ENCODE assay signal across 8 cellular contexts in genomic region chr5:1799602-1800469, GRCh38. TPM values are rescaled to one million over a fixed set of nuclear protein-coding genes. Genes with fewer than 3 reads are reported as not detected.
DNase-seq lines count a peak whose midpoint lies in the region; ATAC-seq and TF ChIP-seq lines count a peak whose summit lies in the region.

TSS of gene MRPL36 (minus strand) at chr5:1799837. CDS start at chr5:1798935, 902 bp downstream.

- in situ Hi-C loops in GM13977 (cut with MboI; ENCODE audit: low pct_unique_long_range_greater_than_20kb, low sequenced_read_pairs, unreplicated experiment): no loop called here

- no peaks in the 10 kb centered on the region for H3K27me3 ChIP-seq in prostate gland (replicated peaks; ENCODE audit: insufficient read depth)
- no peaks in the 10 kb centered on the region for H3K27me3 ChIP-seq in upper lobe of right lung

- no peaks in the 10 kb centered on the region for H3K4me1 ChIP-seq in prostate gland (replicated peaks)
- peaks cover 13% of the 10 kb centered on the region for H3K4me1 ChIP-seq in upper lobe of right lung

- H3K27ac ChIP-seq in angular gyrus (ENCODE audit: low read depth, low read length): peak within 1 kb of the TSS; percentile 67
- H3K27ac ChIP-seq in prostate gland: peak within 1 kb of the TSS; percentile 45 to 74
- H3K27ac ChIP-seq in upper lobe of right lung: peak within 1 kb of the TSS; percentile 87

- H3K4me3 ChIP-seq in prostate gland (peak within 1 kb of the TSS; percentile 49 to 85), upper lobe of right lung (peak within 1 kb of the TSS; percentile 97)

- H3K36me3 ChIP-seq in prostate gland (peaks cover 0 to 5% of the 10 kb centered on the region in 2 donors), upper lobe of right lung (peaks cover 36% of the 10 kb centered on the region)

- 7% methylated on average over 47 of the region's 68 CpGs for WGBS in prostate gland

- intact Hi-C loops in T-helper 2 cell treated with Interferon-gamma antibody and Interleukin-4, amounts not matched to agents 100 ng/mL and 5 ng/mL, for 36 hours (cut with micrococcal nuclease): loop anchor here (10.0 kb wide), 1 partner anchor 1185 kb away; the partner anchor contains the start of gene CEP72
- intact Hi-C loops in left ventricle myocardium superior (cut with micrococcal nuclease): no loop called here
- intact Hi-C loops in prostate gland (cut with DNase I): no loop called here
- intact Hi-C loops in upper lobe of right lung (cut with DNase I): no loop called here

- DNase-seq in GM13977 (ENCODE audit: low spot score) (peak; percentile 97), NCI-H2029 (lab: John Stamatoyannopoulos, UW) (peak; percentile 94), left ventricle myocardium superior (peak; percentile 98), prostate gland (ENCODE audit: low spot score) (peak; percentile 90), upper lobe of right lung (peak; percentile 97)

- H3K9me3 ChIP-seq in prostate gland (no peaks in the 10 kb centered on the region), upper lobe of right lung (no peaks in the 10 kb centered on the region)

- TF ChIP-seq POLR2A in prostate gland (IDR thresholded peaks at IDR 0.05): peak; percentile 79

- no peak for TF ChIP-seq CTCF in GM13977 (IDR thresholded peaks at IDR 0.05; ENCODE audit: extremely low read depth, insufficient read depth, missing control alignments)
- TF ChIP-seq CTCF in prostate gland (IDR thresholded peaks at IDR 0.05): no peak
- TF ChIP-seq CTCF in upper lobe of right lung (IDR thresholded peaks at IDR 0.05): no peak

- peak; percentile 56 for ATAC-seq in HG02885 (IDR thresholded peaks at IDR 0.05; ENCODE audit: poor library complexity, unreplicated experiment)
- peak; percentile 92 for ATAC-seq in left ventricle myocardium superior
- peak; percentile 93 for ATAC-seq in upper lobe of right lung

RNA-seq across cellular contexts. Expression of gene MRPL36, which starts in this region (rescaled TPM):
- 54.6 and 60.6 TPM in 2 replicates for total RNA-seq in T-helper 2 cell treated with Interferon-gamma antibody and Interleukin-4, amounts not matched to agents 100 ng/mL and 5 ng/mL, for 36 hours
- total RNA-seq in left ventricle myocardium superior (66.7 TPM), prostate gland (10 to 100 TPM; 47.9 to 66.3 TPM), upper lobe of right lung (29.4 TPM)

Comparison
In these comparisons a context has a peak if more than half of its experiments do, and no peak if none do; other contexts are left out.
1. Peak in every context shown above with its lines: DNase-seq, ATAC-seq, H3K4me3 ChIP-seq and H3K27ac ChIP-seq.